In the genomic region with DNA sequence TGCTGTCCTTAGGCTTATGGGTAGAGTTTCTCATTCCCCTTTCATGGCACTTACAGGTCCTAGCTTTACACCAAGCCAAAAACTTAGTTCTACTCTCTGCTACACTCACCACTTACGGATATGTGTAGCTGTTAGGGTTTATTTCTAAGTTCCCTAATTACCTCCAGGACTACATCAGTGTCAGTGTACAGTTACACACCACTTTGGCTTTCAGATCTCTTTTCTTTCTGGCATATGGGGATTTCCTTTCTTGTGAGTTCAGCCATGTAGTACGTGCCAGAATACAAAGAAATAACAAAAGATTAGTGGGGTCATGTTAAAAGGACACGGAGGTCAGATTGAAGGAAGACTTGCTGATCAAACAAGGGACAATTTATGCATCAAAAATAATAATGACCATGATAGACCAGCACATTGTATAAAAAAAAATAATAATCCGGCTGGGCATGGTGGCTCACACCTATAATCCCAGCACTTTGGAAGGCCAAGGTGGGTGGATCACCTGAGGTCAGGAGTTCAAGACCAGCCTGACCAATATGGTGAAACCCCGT, we compare ENCODE assay signal across 10 cellular contexts. TPM values are rescaled to one million over a fixed set of nuclear protein-coding genes. Genes with fewer than 3 reads are reported as not detected.
DNase-seq lines count a peak whose midpoint lies in the region; ATAC-seq, FAIRE-seq and TF ChIP-seq lines count a peak whose summit lies in the region.
"Had no signal": no experiment of that assay in that cellular context is flagged by ENCODE, and none has a peak within 500 bp of the region (broad histone marks: within the 10 kb centered on the region; RNA-seq: fewer than 3 reads in every experiment).

No MANE protein-coding gene starts in this region.

- H3K36me3 ChIP-seq in heart right ventricle: no peaks in the 10 kb centered on the region

- DNase-seq in GM18507 (ENCODE audit: extremely low spot score, insufficient read length, low read depth): peak; percentile 40
- DNase-seq in KBM-7: peak; percentile 24
- DNase-seq in iris pigment epithelial cell (ENCODE audit: low read depth): peak; percentile 41
- DNase-seq in heart right ventricle: no peak
- no peak for DNase-seq in DMS79 treated with DMSO at 0.1 percent for 48 hours (lab: John Stamatoyannopoulos, UW)
- DNase-seq in HT-29 (ENCODE audit: low spot score): no peak
- DNase-seq: dorsolateral prefrontal cortex; NCI-H1105 treated with DMSO at 0.1 percent for 48 hours; stimulated activated CD4-positive, alpha-beta T cell treated with anti-CD3 and anti-CD28 coated beads, Interleukin-4, amount 100 ng/mL, for 1 hour had no signal

- peaks cover 0 to 23% (median 0%) of the 10 kb centered on the region in 9 donors for H3K4me1 ChIP-seq in heart right ventricle

- peak overlapping the region in 1 of 10 donors; percentile 51 for H3K27ac ChIP-seq in heart right ventricle

- H3K9me3 ChIP-seq in heart right ventricle: no peaks in the 10 kb centered on the region

- intact Hi-C loops in heart right ventricle (cut with DNase I): no loop called here

- peak; percentile 98 for FAIRE-seq in GM18507 (lab: Jason Lieb, UNC)

- WGBS in heart right ventricle, 2 donors: 77 to 85% methylated on average over 5 of the region's 5 CpGs

- no peak overlapping the region for H3K4me3 ChIP-seq in heart right ventricle
- H3K4me3 ChIP-seq: dorsolateral prefrontal cortex had no signal

- ATAC-seq in GM21515 (IDR thresholded peaks at IDR 0.05; ENCODE audit: unreplicated experiment): peak; percentile 46
- ATAC-seq in heart right ventricle: no peak

- TF ChIP-seq CTCF in heart right ventricle (IDR thresholded peaks at IDR 0.05): no peak

- in situ Hi-C loops in KBM-7 (cut with MboI; ENCODE audit: low pct_unique_long_range_greater_than_20kb, low sequenced_read_pairs): no loop called here

- H3K27me3 ChIP-seq in heart right ventricle: no peaks in the 10 kb centered on the region
- H3K27me3 ChIP-seq: dorsolateral prefrontal cortex had no signal

RNA-seq across cellular contexts. Expression of a gene that starts 41.8 kb away (rescaled TPM):
- 10 to 100 TPM; 16.5 to 31.5 (median 24.5) TPM for total RNA-seq in heart right ventricle
- 10 to 100 TPM in 1 of 2 donors, 1 to 10 TPM in 1; 5.3 to 13.5 TPM for polyA plus RNA-seq in heart right ventricle
- 1.9 and 3.0 TPM in 2 replicates for total RNA-seq in HT-29 (2014; rRNA removed; shearing (Covaris generic))

RNA-seq across cellular contexts. Expression of a gene that starts 47.5 kb away (rescaled TPM):
- total RNA-seq in heart right ventricle: 100 to 1,000 TPM; 113 to 190 (median 130) TPM
- polyA plus RNA-seq in heart right ventricle: 100 to 1,000 TPM in 1 of 2 donors, 10 to 100 TPM in 1; 53.8 to 279 TPM
- 132 and 136 TPM in 2 replicates for total RNA-seq in HT-29 (2014; rRNA removed; shearing (Covaris generic))

RNA-seq across cellular contexts. Expression of a gene that starts 51.3 kb away (rescaled TPM):
- 10 to 100 TPM in 9 of 10 donors, 1 to 10 TPM in 1; 9.3 to 25.8 (median 11.4) TPM for total RNA-seq in heart right ventricle
- polyA plus RNA-seq in heart right ventricle: 1 to 10 TPM; 5.4 to 7.8 TPM
- total RNA-seq in HT-29 (2014; rRNA removed; shearing (Covaris generic)): 18.3 and 20.7 TPM in 2 replicates

Comparison
In these comparisons a context has a peak if more than half of its experiments do, and no peak if none do; other contexts are left out.
1. DNase-seq: peak in GM18507 (single experiment), KBM-7 (single experiment) and iris pigment epithelial cell (single experiment); none in heart right ventricle (0 of 2), DMS79 treated with DMSO at 0.1 percent for 48 hours (single experiment) and HT-29 (single experiment).